In genomic region chr7:42794673-42795072, GRCh38 we compare ENCODE assay signal across 35 cellular contexts.
"Had no signal": no experiment of that assay in that cellular context is flagged by ENCODE, and none has a peak within 500 bp of the region (broad histone marks: within the 10 kb centered on the region; RNA-seq: fewer than 3 reads in every experiment).

No MANE protein-coding gene starts in this region.

- H3K27me3 ChIP-seq: MG63 had no signal

- H3K27ac ChIP-seq: KMS-11 had no signal

- H3K9me3 ChIP-seq: MG63 had no signal

- H3K36me3 ChIP-seq: MG63 had no signal

- H3K9ac ChIP-seq: KMS-11 had no signal

- DNase-seq: Karpas-422, Kasumi-1, KBM-7, KG1, MG63, MM.1S, MV-4-11, NCI-H1048, NCI-H1092, NCI-H1092 treated with DMSO at 0.1 percent for 48 hours, NCI-H1105, NCI-H1105 treated with DMSO at 0.1 percent for 48 hours, NCI-H1417, NCI-H1417 treated with DMSO at 0.1 percent for 48 hours, NCI-H1436, NCI-H1436 treated with DMSO at 0.1 percent for 48 hours, NCI-H146, NCI-H1694, NCI-H1694 treated with DMSO at 0.1 percent for 48 hours, NCI-H187, NCI-H187 treated with DMSO at 0.1 percent for 48 hours, NCI-H1930, NCI-H2029, NCI-H2029 treated with DMSO at 0.1 percent for 48 hours, NCI-H2081, NCI-H2081 treated with DMSO at 0.1 percent for 48 hours, NCI-H2107, NCI-H2171, NCI-H2171 treated with DMSO at 0.1 percent for 48 hours, NCI-H2227 treated with DMSO at 0.1 percent for 48 hours, NCI-H226, NCI-H345, NCI-H446, NCI-H446 treated with DMSO at 0.1 percent for 48 hours had no signal

- H3K4me3 ChIP-seq: MG63 had no signal

- H3K4me2 ChIP-seq: KMS-11 had no signal
